Comparison of ENCODE assay signal across 14 cellular contexts in the genomic region with DNA sequence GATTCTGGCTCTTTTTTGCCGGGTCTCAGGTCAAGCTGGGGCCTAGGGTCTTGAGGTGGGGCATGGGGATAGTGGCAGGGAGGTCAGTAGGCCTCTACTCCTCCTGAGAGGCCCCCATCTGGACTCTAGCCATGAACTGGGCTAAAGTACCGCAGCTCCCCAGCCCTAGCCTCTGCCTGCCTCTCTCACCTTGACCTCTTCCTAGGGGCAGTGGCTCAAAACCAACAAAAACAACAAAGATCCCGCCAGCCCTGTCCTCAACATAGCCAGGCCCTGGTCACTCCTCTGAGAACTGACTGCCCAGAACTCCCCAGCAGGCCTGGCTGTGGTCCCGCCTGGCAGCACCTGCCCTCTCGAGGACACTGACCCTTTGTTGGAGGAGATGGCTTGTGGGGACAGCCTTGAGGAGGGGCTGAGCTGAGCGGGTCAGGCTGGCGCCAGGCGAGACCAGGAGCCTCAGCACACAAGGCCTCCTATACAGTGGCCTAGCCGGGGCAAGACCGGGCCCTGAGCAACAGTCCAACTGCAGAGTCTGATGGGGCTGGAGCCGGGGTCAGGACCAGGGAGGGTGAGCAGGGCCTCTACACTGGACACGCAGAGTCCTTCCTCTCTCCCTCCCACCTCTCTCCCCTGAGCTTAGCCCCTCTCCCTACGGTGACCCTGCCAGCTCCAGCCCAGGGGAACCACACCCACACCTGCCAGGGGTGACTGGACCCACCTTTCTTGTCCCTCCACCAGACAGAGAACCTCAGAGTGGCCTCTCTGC. TPM values are rescaled to one million over a fixed set of nuclear protein-coding genes. Genes with fewer than 3 reads are reported as not detected.
DNase-seq lines count a peak whose midpoint lies in the region; ATAC-seq and TF ChIP-seq lines count a peak whose summit lies in the region.
"Had no signal": no experiment of that assay in that cellular context is flagged by ENCODE, and none has a peak within 500 bp of the region (broad histone marks: within the 10 kb centered on the region; RNA-seq: fewer than 3 reads in every experiment).

No MANE protein-coding gene starts in this region.

- peaks cover 2% of the 10 kb centered on the region for H3K36me3 Mint-ChIP-seq in activated naive CD4-positive, alpha-beta T cell treated with anti-CD3 and anti-CD28 coated beads, Interleukin-2, amount 10 ng/mL, durations not matched to agents 7 days and 5 days
- no peaks in the 10 kb centered on the region for H3K36me3 Mint-ChIP-seq in activated naive CD4-positive, alpha-beta T cell treated with anti-CD3 and anti-CD28 coated beads for 36 hours (ENCODE audit: low read depth)
- H3K36me3 Mint-ChIP-seq in brain: no peaks in the 10 kb centered on the region
- H3K36me3 Mint-ChIP-seq in stimulated activated naive B cell treated with anti-CD40 and anti-IgM and Interleukin-4, amounts not matched to agents 10 μg/mL and 1 μg/mL and 100 μg/mL, for 72 hours: no peaks in the 10 kb centered on the region
- H3K36me3 Mint-ChIP-seq: naive thymus-derived CD8-positive, alpha-beta T cell had no signal

- H3K27me3 Mint-ChIP-seq in activated naive CD4-positive, alpha-beta T cell treated with anti-CD3 and anti-CD28 coated beads, Interleukin-2, amount 10 ng/mL, durations not matched to agents 7 days and 5 days: peaks cover 16% of the 10 kb centered on the region
- H3K27me3 Mint-ChIP-seq in activated naive CD4-positive, alpha-beta T cell treated with anti-CD3 and anti-CD28 coated beads for 36 hours (ENCODE audit: low read depth): no peaks in the 10 kb centered on the region
- peaks cover 2% of the 10 kb centered on the region for H3K27me3 Mint-ChIP-seq in brain
- no peaks in the 10 kb centered on the region for H3K27me3 Mint-ChIP-seq in stimulated activated naive B cell treated with anti-CD40 and anti-IgM and Interleukin-4, amounts not matched to agents 10 μg/mL and 1 μg/mL and 100 μg/mL, for 72 hours
- H3K27me3 Mint-ChIP-seq: naive thymus-derived CD8-positive, alpha-beta T cell had no signal

- H2BK5ac ChIP-seq in mesenchymal stem cell (ENCODE audit: low read depth, low read length, poor library complexity, severe bottlenecking): no peak overlapping the region

- peak overlapping the region; percentile 49 for H3K27ac Mint-ChIP-seq in activated naive CD4-positive, alpha-beta T cell treated with anti-CD3 and anti-CD28 coated beads, Interleukin-2, amount 10 ng/mL, durations not matched to agents 7 days and 5 days
- no peak overlapping the region for H3K27ac Mint-ChIP-seq in activated naive CD4-positive, alpha-beta T cell treated with anti-CD3 and anti-CD28 coated beads for 36 hours
- H3K27ac Mint-ChIP-seq in brain: peak overlapping the region in 4 of 5 experiments; percentile 36 to 83 (median 59)
- H3K27ac Mint-ChIP-seq in stimulated activated naive B cell treated with anti-CD40 and anti-IgM and Interleukin-4, amounts not matched to agents 10 μg/mL and 1 μg/mL and 100 μg/mL, for 72 hours: peak overlapping the region; percentile 71

- no peak overlapping the region for H3K23ac ChIP-seq in mesenchymal stem cell (ENCODE audit: low read length in 2 of 2)

- H3K27ac ChIP-seq in mesenchymal stem cell (ENCODE audit: low read length, poor library complexity, severe bottlenecking): no peak overlapping the region
- H3K27ac ChIP-seq: SK-N-MC, thoracic aorta had no signal

- intact Hi-C loops in activated naive CD4-positive, alpha-beta T cell treated with anti-CD3 and anti-CD28 coated beads for 36 hours (cut with micrococcal nuclease): loop anchor here (10.0 kb wide), 1 partner anchor 1139 kb away; no protein-coding TSS in a partner anchor

- H2BK15ac ChIP-seq in mesenchymal stem cell (ENCODE audit: low read depth, poor library complexity, severe bottlenecking): peak overlapping the region; percentile 55

- H2BK120ac ChIP-seq in mesenchymal stem cell (ENCODE audit: low read depth, low read length): no peak overlapping the region

- no peak overlapping the region for H3K4ac ChIP-seq in mesenchymal stem cell (ENCODE audit: low read depth in 1 of 2, low read length in 2 of 2)

- no peak overlapping the region for H3K4me3 Mint-ChIP-seq in activated naive CD4-positive, alpha-beta T cell treated with anti-CD3 and anti-CD28 coated beads, Interleukin-2, amount 10 ng/mL, durations not matched to agents 7 days and 5 days
- no peak overlapping the region for H3K4me3 Mint-ChIP-seq in activated naive CD4-positive, alpha-beta T cell treated with anti-CD3 and anti-CD28 coated beads for 36 hours
- H3K4me3 Mint-ChIP-seq in brain: no peak overlapping the region
- H3K4me3 Mint-ChIP-seq in stimulated activated naive B cell treated with anti-CD40 and anti-IgM and Interleukin-4, amounts not matched to agents 10 μg/mL and 1 μg/mL and 100 μg/mL, for 72 hours: no peak overlapping the region
- H3K4me3 Mint-ChIP-seq: naive thymus-derived CD8-positive, alpha-beta T cell had no signal

- no peak overlapping the region for H2AFZ ChIP-seq in mesenchymal stem cell (ENCODE audit: low read depth, low read length)

- no peaks in the 10 kb centered on the region for H3K79me1 ChIP-seq in mesenchymal stem cell (replicated peaks; ENCODE audit: low read length, poor library complexity, severe bottlenecking)

- ATAC-seq in stimulated activated naive B cell treated with anti-CD40 and anti-IgM and Interleukin-4, amounts not matched to agents 10 μg/mL and 1 μg/mL and 100 μg/mL, for 72 hours (replicated peaks): no peak
- no peak for ATAC-seq in GM19395 (IDR thresholded peaks at IDR 0.05; ENCODE audit: unreplicated experiment)
- ATAC-seq: naive thymus-derived CD8-positive, alpha-beta T cell had no signal

- CTCF ChIA-PET in activated naive CD4-positive, alpha-beta T cell treated with anti-CD3 and anti-CD28 coated beads, Interleukin-2, amount 10 ng/mL, durations not matched to agents 7 days and 5 days (lab: Charles Lee): interaction anchor here (1.2 to 1.9 kb wide), 3 partner anchors 9 to 12 kb away, joined by 4 to 7 read pairs (median 6); no protein-coding TSS in a partner anchor
- CTCF ChIA-PET in activated naive CD4-positive, alpha-beta T cell treated with anti-CD3 and anti-CD28 coated beads for 36 hours (lab: Charles Lee): interaction anchor here (0.8 to 5.0 kb wide), 2 partner anchors 9 to 86 kb away, joined by 3 to 43 read pairs; a partner anchor contains a TSS

- no peak overlapping the region for H3K14ac ChIP-seq in mesenchymal stem cell (ENCODE audit: low read length in 2 of 2)

- H3K4me1 Mint-ChIP-seq in activated naive CD4-positive, alpha-beta T cell treated with anti-CD3 and anti-CD28 coated beads, Interleukin-2, amount 10 ng/mL, durations not matched to agents 7 days and 5 days: peaks cover 18% of the 10 kb centered on the region
- H3K4me1 Mint-ChIP-seq in activated naive CD4-positive, alpha-beta T cell treated with anti-CD3 and anti-CD28 coated beads for 36 hours (ENCODE audit: low read depth): peaks cover 40% of the 10 kb centered on the region
- peaks cover 21% of the 10 kb centered on the region for H3K4me1 Mint-ChIP-seq in brain
- H3K4me1 Mint-ChIP-seq in stimulated activated naive B cell treated with anti-CD40 and anti-IgM and Interleukin-4, amounts not matched to agents 10 μg/mL and 1 μg/mL and 100 μg/mL, for 72 hours: peaks cover 19 to 28% of the 10 kb centered on the region in 2 donors

- H4K8ac ChIP-seq in mesenchymal stem cell (ENCODE audit: low read length): no peak overlapping the region

- no peak for DNase-seq in activated naive CD4-positive, alpha-beta T cell treated with anti-CD3 and anti-CD28 coated beads, Interleukin-2, amount 10 ng/mL, durations not matched to agents 7 days and 5 days
- no peak for DNase-seq in activated naive CD4-positive, alpha-beta T cell treated with anti-CD3 and anti-CD28 coated beads for 36 hours
- DNase-seq in mesenchymal stem cell: no peak
- DNase-seq in stimulated activated naive B cell treated with anti-CD40 and anti-IgM and Interleukin-4, amounts not matched to agents 10 μg/mL and 1 μg/mL and 100 μg/mL, for 72 hours: no peak
- DNase-seq in glomerular visceral epithelial cell (ENCODE audit: extremely low spot score): no peak
- no peak for DNase-seq in CD1c-positive myeloid dendritic cell (ENCODE audit: extremely low spot score)
- DNase-seq: activated CD4-positive, alpha-beta T cell treated with anti-CD3 and anti-CD28 coated beads, Interleukin-2, amount 50 U/mL, for 4 hours; amniotic stem cell; naive thymus-derived CD8-positive, alpha-beta T cell; stimulated activated CD4-positive, alpha-beta T cell treated with anti-CD3 and anti-CD28 coated beads, Interleukin-4, amount 100 ng/mL, for 24 hours had no signal

- peaks cover 31% of the 10 kb centered on the region for H3K4me1 ChIP-seq in mesenchymal stem cell (ENCODE audit: control insufficient read depth, insufficient read depth, low read depth, low read length)

- peaks cover 3% of the 10 kb centered on the region for H3K9me3 Mint-ChIP-seq in activated naive CD4-positive, alpha-beta T cell treated with anti-CD3 and anti-CD28 coated beads, Interleukin-2, amount 10 ng/mL, durations not matched to agents 7 days and 5 days
- H3K9me3 Mint-ChIP-seq in activated naive CD4-positive, alpha-beta T cell treated with anti-CD3 and anti-CD28 coated beads for 36 hours: peaks cover 2% of the 10 kb centered on the region
- H3K9me3 Mint-ChIP-seq in brain: peaks cover 2 to 8% (median 6%) of the 10 kb centered on the region in 5 experiments
- no peaks in the 10 kb centered on the region for H3K9me3 Mint-ChIP-seq in stimulated activated naive B cell treated with anti-CD40 and anti-IgM and Interleukin-4, amounts not matched to agents 10 μg/mL and 1 μg/mL and 100 μg/mL, for 72 hours

- TF ChIP-seq CTCF in brain (conservative IDR thresholded peaks at IDR 0.05): no peak

- peaks cover 5% of the 10 kb centered on the region for H3K9me3 ChIP-seq in mesenchymal stem cell (ENCODE audit: control insufficient read depth, low read length)
- H3K9me3 ChIP-seq: thoracic aorta had no signal

- no peak overlapping the region for H2AK5ac ChIP-seq in mesenchymal stem cell (ENCODE audit: low read length, severe bottlenecking)

- no peaks in the 10 kb centered on the region for H3K36me3 ChIP-seq in mesenchymal stem cell (ENCODE audit: control insufficient read depth in 1 of 2, insufficient read depth in 2 of 2, low read depth in 1 of 2, low read length in 2 of 2)
- H3K36me3 ChIP-seq: thoracic aorta had no signal

- no peak overlapping the region for H4K91ac ChIP-seq in mesenchymal stem cell (ENCODE audit: low read length)

- H2BK12ac ChIP-seq in mesenchymal stem cell (ENCODE audit: low read length in 2 of 2): peak overlapping the region in 1 of 2 experiments; percentile 35

- no peak overlapping the region for H3K4me2 ChIP-seq in mesenchymal stem cell (ENCODE audit: low read length, poor library complexity, severe bottlenecking)

- H3K18ac ChIP-seq in mesenchymal stem cell (ENCODE audit: low read depth in 1 of 2, low read length in 2 of 2): no peak overlapping the region

- H3K27me3 ChIP-seq in mesenchymal stem cell (ENCODE audit: control insufficient read depth in 1 of 2, insufficient read depth in 1 of 2, low read length in 2 of 2): no peaks in the 10 kb centered on the region

- no peak overlapping the region for H3K4me3 ChIP-seq in mesenchymal stem cell (ENCODE audit: insufficient read depth in 1 of 2, low read depth in 1 of 2, low read length in 2 of 2)
- H3K4me3 ChIP-seq: SK-N-MC, thoracic aorta had no signal

- WGBS in mesenchymal stem cell: 85% methylated on average over 11 of the region's 13 CpGs

- no peak overlapping the region for H3K9ac ChIP-seq in mesenchymal stem cell (ENCODE audit: low read length)

RNA-seq across cellular contexts. Expression of a gene that starts 11.6 kb away (rescaled TPM):
- total RNA-seq in activated naive CD4-positive, alpha-beta T cell treated with anti-CD3 and anti-CD28 coated beads for 36 hours: 10 to 100 TPM; 94.1 to 95.6 TPM
- 142 TPM for polyA plus RNA-seq in brain (ENCODE audit: insufficient read depth, low read depth, low replicate concordance)
- polyA plus RNA-seq in mesenchymal stem cell (2013, experiment 1 of 2): 49.4 TPM
- polyA plus RNA-seq in mesenchymal stem cell (2013, experiment 2 of 2): 50.7 TPM
